Comparison of ENCODE assay signal across 23 cellular contexts in genomic region chrX:1027680-1028079, GRCh38.
DNase-seq lines count a peak whose midpoint lies in the region; ATAC-seq and TF ChIP-seq lines count a peak whose summit lies in the region.
"Had no signal": no experiment of that assay in that cellular context is flagged by ENCODE, and none has a peak within 500 bp of the region (broad histone marks: within the 10 kb centered on the region; RNA-seq: fewer than 3 reads in every experiment).

No MANE protein-coding gene starts in this region.

- no peak for DNase-seq in activated CD4-positive, alpha-beta T cell treated with anti-CD3 and anti-CD28 coated beads, Interleukin-2, amount 10 ng/mL, durations not matched to agents 7 days and 5 days
- DNase-seq in activated CD4-positive, alpha-beta T cell treated with anti-CD3 and anti-CD28 coated beads for 48 hours, result no peak
- no peak for DNase-seq in activated naive CD8-positive, alpha-beta T cell treated with anti-CD3 and anti-CD28 coated beads for 36 hours
- DNase-seq in nephron progenitor cell (no peak), body of pancreas (no peak)
- DNase-seq in activated effector memory CD4-positive, alpha-beta T cell treated with Interleukin-2 at 50 U/mL for 16 hours, result no peak
- DNase-seq: activated CD4-positive, CD25-positive, alpha-beta regulatory T cell; activated CD8-positive, alpha-beta memory T cell treated with anti-CD3 and anti-CD28 coated beads, Interleukin-2, amount 10 ng/mL, durations not matched to agents 7 days and 5 days; C1 segment of cervical spinal cord; esophagus squamous epithelium; GOT3; kidney; lower lobe of right lung; NCI-H187; NCI-H226; right cardiac atrium; SJCRH30; stimulated activated CD4-positive, alpha-beta T cell treated with anti-CD3 and anti-CD28 coated beads, Interleukin-12 subunit alpha, Interleukin-12 subunit beta, amount 100 ng/mL, for 4 hours; T1000 had no signal

- no peak overlapping the region for H3K27ac ChIP-seq in body of pancreas
- H3K27ac ChIP-seq: esophagus squamous epithelium, gastroesophageal sphincter, lower lobe of right lung, SJCRH30 had no signal

- TF ChIP-seq POLR2A in body of pancreas (IDR thresholded peaks at IDR 0.05), result no peak

- ATAC-seq in GM19397 (IDR thresholded peaks at IDR 0.05; ENCODE audit: unreplicated experiment) (no peak), body of pancreas (no peak)
- ATAC-seq: activated CD8-positive, alpha-beta memory T cell treated with anti-CD3 and anti-CD28 coated beads, Interleukin-2, amount 10 ng/mL, durations not matched to agents 7 days and 5 days; gastroesophageal sphincter; lower lobe of right lung; Panc1; right cardiac atrium had no signal

- peaks cover 5% of the 10 kb centered on the region for H3K27me3 Mint-ChIP-seq in activated CD4-positive, alpha-beta T cell treated with anti-CD3 and anti-CD28 coated beads, Interleukin-2, amount 10 ng/mL, durations not matched to agents 7 days and 5 days
- H3K27me3 Mint-ChIP-seq in IgD-negative memory B cell, result peaks cover 14% of the 10 kb centered on the region
- H3K27me3 Mint-ChIP-seq in activated naive CD8-positive, alpha-beta T cell treated with anti-CD3 and anti-CD28 coated beads for 36 hours, result peaks cover 16% of the 10 kb centered on the region
- H3K27me3 Mint-ChIP-seq in nephron progenitor cell (ENCODE audit: low read depth, poor library complexity), result peaks cover 8% of the 10 kb centered on the region
- H3K27me3 Mint-ChIP-seq: activated CD8-positive, alpha-beta memory T cell treated with anti-CD3 and anti-CD28 coated beads, Interleukin-2, amount 10 ng/mL, durations not matched to agents 7 days and 5 days had no signal

- peaks cover 19% of the 10 kb centered on the region for H3K4me1 Mint-ChIP-seq in activated CD4-positive, alpha-beta T cell treated with anti-CD3 and anti-CD28 coated beads, Interleukin-2, amount 10 ng/mL, durations not matched to agents 7 days and 5 days
- H3K4me1 Mint-ChIP-seq in IgD-negative memory B cell, result peaks cover 9 to 11% (median 10%) of the 10 kb centered on the region in 3 donors
- H3K4me1 Mint-ChIP-seq in activated naive CD8-positive, alpha-beta T cell treated with anti-CD3 and anti-CD28 coated beads for 36 hours, result peaks cover 16% of the 10 kb centered on the region
- H3K4me1 Mint-ChIP-seq in nephron progenitor cell, result no peaks in the 10 kb centered on the region

- no peak for TF ChIP-seq CTCF in nephron progenitor cell (IDR thresholded peaks at IDR 0.05)
- no peak for TF ChIP-seq CTCF in body of pancreas (IDR thresholded peaks at IDR 0.05)

- no peaks in the 10 kb centered on the region for H3K27me3 ChIP-seq in body of pancreas
- H3K27me3 ChIP-seq: esophagus squamous epithelium, SJCRH30 had no signal

- H3K27ac Mint-ChIP-seq in activated CD4-positive, alpha-beta T cell treated with anti-CD3 and anti-CD28 coated beads, Interleukin-2, amount 10 ng/mL, durations not matched to agents 7 days and 5 days, result peak overlapping the region; percentile 63
- H3K27ac Mint-ChIP-seq in IgD-negative memory B cell (no peak overlapping the region), nephron progenitor cell (peak overlapping the region; percentile 5)
- no peak overlapping the region for H3K27ac Mint-ChIP-seq in activated naive CD8-positive, alpha-beta T cell treated with anti-CD3 and anti-CD28 coated beads for 36 hours
- H3K27ac Mint-ChIP-seq: activated CD8-positive, alpha-beta memory T cell treated with anti-CD3 and anti-CD28 coated beads, Interleukin-2, amount 10 ng/mL, durations not matched to agents 7 days and 5 days had no signal

- no peaks in the 10 kb centered on the region for H3K36me3 Mint-ChIP-seq in activated CD4-positive, alpha-beta T cell treated with anti-CD3 and anti-CD28 coated beads, Interleukin-2, amount 10 ng/mL, durations not matched to agents 7 days and 5 days (ENCODE audit: low read depth)
- H3K36me3 Mint-ChIP-seq in IgD-negative memory B cell (no peaks in the 10 kb centered on the region), nephron progenitor cell (ENCODE audit: low read depth) (no peaks in the 10 kb centered on the region)
- no peaks in the 10 kb centered on the region for H3K36me3 Mint-ChIP-seq in activated naive CD8-positive, alpha-beta T cell treated with anti-CD3 and anti-CD28 coated beads for 36 hours

- peak overlapping the region; percentile 58 for H3K4me3 Mint-ChIP-seq in activated CD4-positive, alpha-beta T cell treated with anti-CD3 and anti-CD28 coated beads, Interleukin-2, amount 10 ng/mL, durations not matched to agents 7 days and 5 days
- H3K4me3 Mint-ChIP-seq in IgD-negative memory B cell (peak overlapping the region in 3 of 4 donors; percentile 63 to 80 (median 73)), nephron progenitor cell (no peak overlapping the region)
- H3K4me3 Mint-ChIP-seq in activated naive CD8-positive, alpha-beta T cell treated with anti-CD3 and anti-CD28 coated beads for 36 hours, result peak overlapping the region; percentile 72
- H3K4me3 Mint-ChIP-seq: activated CD8-positive, alpha-beta memory T cell treated with anti-CD3 and anti-CD28 coated beads, Interleukin-2, amount 10 ng/mL, durations not matched to agents 7 days and 5 days had no signal

- H3K4me3 ChIP-seq in body of pancreas, result no peak overlapping the region
- H3K4me3 ChIP-seq: esophagus squamous epithelium, gastroesophageal sphincter, lower lobe of right lung, SJCRH30 had no signal

- no peaks in the 10 kb centered on the region for H3K36me3 ChIP-seq in body of pancreas (replicated peaks in 1 of 2; ENCODE audit: insufficient read depth in 1 of 2, low read depth in 2 of 2)
- H3K36me3 ChIP-seq: esophagus squamous epithelium, gastroesophageal sphincter, lower lobe of right lung, SJCRH30 had no signal

- no peaks in the 10 kb centered on the region for H3K9me3 Mint-ChIP-seq in activated CD4-positive, alpha-beta T cell treated with anti-CD3 and anti-CD28 coated beads, Interleukin-2, amount 10 ng/mL, durations not matched to agents 7 days and 5 days
- H3K9me3 Mint-ChIP-seq in IgD-negative memory B cell (peaks cover 5 to 7% (median 6%) of the 10 kb centered on the region in 3 donors), nephron progenitor cell (peaks cover 5% of the 10 kb centered on the region)
- H3K9me3 Mint-ChIP-seq in activated naive CD8-positive, alpha-beta T cell treated with anti-CD3 and anti-CD28 coated beads for 36 hours, result peaks cover 1% of the 10 kb centered on the region

- CTCF ChIA-PET in activated CD4-positive, alpha-beta T cell treated with anti-CD3 and anti-CD28 coated beads, Interleukin-2, amount 10 ng/mL, durations not matched to agents 7 days and 5 days (lab: Charles Lee), result no interaction called here

- POLR2A ChIA-PET in activated CD4-positive, alpha-beta T cell treated with anti-CD3 and anti-CD28 coated beads, Interleukin-2, amount 10 ng/mL, durations not matched to agents 7 days and 5 days (lab: Charles Lee), result no interaction called here

- peaks cover 0 to 16% (median 0%) of the 10 kb centered on the region in 3 donors for H3K9me3 ChIP-seq in body of pancreas
- H3K9me3 ChIP-seq: lower lobe of right lung, SJCRH30 had no signal

- no peaks in the 10 kb centered on the region for H3K4me1 ChIP-seq in body of pancreas
- H3K4me1 ChIP-seq: esophagus squamous epithelium, gastroesophageal sphincter, lower lobe of right lung, SJCRH30 had no signal

- intact Hi-C loops in body of pancreas (cut with DNase I), result no loop called here

Comparison
In these comparisons a context has a peak if more than half of its experiments do, and no peak if none do; other contexts are left out.
1. H3K27ac Mint-ChIP-seq: peak in activated CD4-positive, alpha-beta T cell treated with anti-CD3 and anti-CD28 coated beads, Interleukin-2, amount 10 ng/mL, durations not matched to agents 7 days and 5 days (single experiment) and nephron progenitor cell (single experiment); none in IgD-negative memory B cell (0 of 3) and activated naive CD8-positive, alpha-beta T cell treated with anti-CD3 and anti-CD28 coated beads for 36 hours (single experiment).